ENCODE assay signal across 7 cellular contexts in the genomic region with DNA sequence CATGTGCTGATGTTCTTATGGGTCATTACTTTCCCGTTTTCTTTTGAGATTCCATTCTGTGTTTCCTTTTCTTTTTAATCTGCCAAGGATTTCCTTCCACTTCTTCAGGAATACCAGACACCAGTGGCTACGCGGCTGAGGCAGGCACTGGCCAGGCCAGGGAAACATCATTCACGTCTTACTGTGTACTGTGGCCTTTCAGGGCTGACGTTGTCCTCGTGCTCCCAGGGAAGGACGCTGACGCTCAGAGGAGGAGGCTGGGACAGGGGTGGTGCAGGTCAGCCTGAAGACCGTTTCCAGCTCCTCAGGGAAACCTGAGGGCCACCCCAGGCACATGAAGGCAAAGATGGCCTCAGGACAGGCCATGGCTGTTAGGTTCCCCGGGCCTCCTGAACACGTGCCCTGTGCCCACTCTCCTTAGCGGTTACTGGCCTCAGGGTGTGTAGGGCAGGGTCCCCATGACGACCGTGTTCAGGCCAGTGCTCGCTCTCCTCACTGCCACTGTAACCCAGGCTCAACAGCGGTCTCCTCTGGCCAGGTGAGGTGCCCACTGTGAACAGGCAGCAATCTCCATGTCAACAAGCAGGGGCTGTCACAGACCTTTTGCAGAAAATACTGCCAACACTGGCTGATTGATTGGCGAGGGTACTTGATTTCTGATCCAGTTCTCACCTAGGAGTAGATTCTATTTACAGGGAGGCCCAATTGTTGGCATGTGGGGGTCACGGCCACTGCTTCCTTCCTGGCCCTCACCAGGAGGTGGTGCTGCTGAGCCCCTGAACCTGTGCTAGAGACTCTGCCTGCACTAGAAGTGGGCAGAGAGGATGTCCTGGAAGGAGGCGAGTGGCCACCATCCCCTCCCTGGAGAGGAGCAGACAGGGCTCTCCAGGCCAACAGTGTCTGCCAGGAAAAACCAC.
A peak's percentile ranks its signal among the peaks of the same experiment; 100 is the strongest.
DNase-seq lines count a peak whose midpoint lies in the region; ATAC-seq, FAIRE-seq and TF ChIP-seq lines count a peak whose summit lies in the region.

No MANE protein-coding gene starts in this region.

- TF ChIP-seq CTCF in GM13976 (IDR thresholded peaks at IDR 0.05; ENCODE audit: borderline replicate concordance, control extremely low read depth, extremely low read depth, insufficient read depth, missing control alignments) (peak; percentile 31), Peyer's patch (IDR thresholded peaks at IDR 0.05) (peak in 4 of 6 experiments; percentile 23 to 38 (median 28)), mesothelial cell of epicardium (IDR thresholded peaks at IDR 0.05; ENCODE audit: unreplicated experiment) (peak; percentile 43)

- H3K9me3 ChIP-seq in Peyer's patch: no peaks in the 10 kb centered on the region

- H3K36me3 Mint-ChIP-seq in mesothelial cell of epicardium: no peaks in the 10 kb centered on the region

- in situ Hi-C loops in GM13976 (cut with MboI; ENCODE audit: low sequenced_read_pairs, unreplicated experiment): no loop called here

- no peaks in the 10 kb centered on the region for H3K27me3 ChIP-seq in Peyer's patch

- no peaks in the 10 kb centered on the region for H3K9me3 Mint-ChIP-seq in mesothelial cell of epicardium

- no peak overlapping the region for H3K4me3 ChIP-seq in Peyer's patch

- H3K4me3 Mint-ChIP-seq in mesothelial cell of epicardium: no peak overlapping the region

- no peak overlapping the region for H3K27ac Mint-ChIP-seq in mesothelial cell of epicardium

- no peaks in the 10 kb centered on the region for H3K4me1 ChIP-seq in Peyer's patch

- FAIRE-seq in urothelium cell line (lab: Jason Lieb, UNC): no peak

- no peaks in the 10 kb centered on the region for H3K36me3 ChIP-seq in Peyer's patch

- no peaks in the 10 kb centered on the region for H3K4me1 Mint-ChIP-seq in mesothelial cell of epicardium

- peaks cover 14% of the 10 kb centered on the region for H3K27me3 Mint-ChIP-seq in mesothelial cell of epicardium (ENCODE audit: low read depth)

- ATAC-seq in HG02840 (IDR thresholded peaks at IDR 0.05; ENCODE audit: low FRiP score, unreplicated experiment): no peak

- H3K27ac ChIP-seq in Peyer's patch: no peak overlapping the region

- TF ChIP-seq POLR2A in Peyer's patch (IDR thresholded peaks at IDR 0.05): no peak

- DNase-seq in GM13976 (ENCODE audit: low spot score): no peak
- peak in 2 of 3 donors; percentile 46 to 48 for DNase-seq in Peyer's patch
- DNase-seq in cerebellar cortex (ENCODE audit: low spot score): peak; percentile 21
- DNase-seq in mesothelial cell of epicardium (ENCODE audit: low spot score in 2 of 2, unreplicated experiment in 2 of 2): no peak
- no peak for DNase-seq in SK-N-DZ (ENCODE audit: low spot score)
- no peak for DNase-seq in urothelium cell line (ENCODE audit: low spot score)

Comparison
In these comparisons a context has a peak if more than half of its experiments do, and no peak if none do; other contexts are left out.
1. DNase-seq: peak in Peyer's patch (2 of 3) and cerebellar cortex (single experiment); none in GM13976 (single experiment), mesothelial cell of epicardium (0 of 2), SK-N-DZ (single experiment) and urothelium cell line (single experiment).
2. Peak in every context shown above with its lines, with median percentiles within 50 percentile points of each other: CTCF ChIP-seq.